ENCODE assay signal across 10 cellular contexts in genomic region chr2:18519991-18520604, GRCh38. TPM values are rescaled to one million over a fixed set of nuclear protein-coding genes. Genes with fewer than 3 reads are reported as not detected.
A peak's percentile ranks its signal among the peaks of the same experiment; 100 is the strongest.
DNase-seq lines count a peak whose midpoint lies in the region; ATAC-seq, FAIRE-seq and TF ChIP-seq lines count a peak whose summit lies in the region.
"Had no signal": no experiment of that assay in that cellular context is flagged by ENCODE, and none has a peak within 500 bp of the region (broad histone marks: within the 10 kb centered on the region; RNA-seq: fewer than 3 reads in every experiment).

No MANE protein-coding gene starts in this region.

- ATAC-seq in HepG2 (peak; percentile 39), right lobe of liver (no peak), HG03432 (IDR thresholded peaks at IDR 0.05; ENCODE audit: unreplicated experiment) (peak; percentile 19), right cardiac atrium (peak; percentile 4 to 24)

- POLR2A ChIA-PET in HepG2 (lab: Yijun Ruan, JAX): no interaction called here

- no peak for TF ChIP-seq RAD21 in HepG2 (CRISPR knock-in tag; IDR thresholded peaks at IDR 0.05)

- no peak overlapping the region for H2AFZ ChIP-seq in HepG2 (ENCODE audit: low read length)

- no peaks in the 10 kb centered on the region for H3K79me2 ChIP-seq in HepG2 (ENCODE audit: insufficient read depth, low read length)

- no peak overlapping the region for H3K4me2 ChIP-seq in HepG2 (ENCODE audit: low read depth, low read length)

- H3K27me3 ChIP-seq in HepG2 (ENCODE audit: control insufficient read depth in 1 of 2, insufficient read depth in 2 of 2, low read length in 2 of 2) (peaks cover 0 to 11% of the 10 kb centered on the region in 2 experiments; a peak in 4 of 5 replicates), right lobe of liver (no peaks in the 10 kb centered on the region), right cardiac atrium (ENCODE audit: control insufficient read depth, insufficient read depth) (no peaks in the 10 kb centered on the region)

- CTCF ChIA-PET in HepG2 (lab: Yijun Ruan, JAX; ENCODE audit: low intra/inter-chr PET ratio, low total read pairs): interaction anchor here (2.0 to 2.2 kb wide), 2 partner anchors 843 to 1343 kb away, joined by 14 to 20 read pairs; no protein-coding TSS in a partner anchor

- H3K4me1 Mint-ChIP-seq in T-helper 2 cell treated with Interferon-gamma antibody and Interleukin-4, amounts not matched to agents 5 μg/mL and 100 μg/mL, for 36 hours (ENCODE audit: low read depth): no peaks in the 10 kb centered on the region

- no peak for TF ChIP-seq CTCF in HepG2 (CRISPR knock-in tag; IDR thresholded peaks at IDR 0.05)
- no peak for TF ChIP-seq CTCF in right lobe of liver (IDR thresholded peaks at IDR 0.05)

- no peak for FAIRE-seq in HepG2 (lab: Jason Lieb, UNC)

- H3K27ac ChIP-seq in HepG2 (ENCODE audit: extremely low read length, insufficient read depth, low read length): no peak overlapping the region
- no peak overlapping the region for H3K27ac ChIP-seq in right lobe of liver
- H3K27ac ChIP-seq in right cardiac atrium (ENCODE audit: low read length): peak overlapping the region; percentile 4

- WGBS in HepG2 (ENCODE audit: low lambda C conversion rate): 27% methylated on average over 8 of the region's 9 CpGs
- WGBS in right lobe of liver (ENCODE audit: insufficient coverage, low coverage, low lambda C conversion rate, missing lambda C conversion rate): 41% methylated on average over 9 of the region's 9 CpGs
- WGBS in right cardiac atrium: 30% methylated on average over 9 of the region's 9 CpGs

- no TSS peak for BruUV-seq in HepG2 (replicated peaks; lab: Mats Ljungman, UMichigan)

- in situ Hi-C loops in HepG2 (cut with HindIII; ENCODE audit: extremely low pct_ligation_motif_present, low pct_unique_long_range_greater_than_20kb): loop anchor here (5.0 kb wide), 3 partner anchors 227 to 1342 kb away; no protein-coding TSS in a partner anchor

- no peak overlapping the region for H3K4me3 Mint-ChIP-seq in T-helper 2 cell treated with Interferon-gamma antibody and Interleukin-4, amounts not matched to agents 5 μg/mL and 100 μg/mL, for 36 hours
- H3K4me3 Mint-ChIP-seq: effector memory CD8-positive, alpha-beta T cell had no signal

- no peaks in the 10 kb centered on the region for H3K4me1 ChIP-seq in HepG2 (ENCODE audit: insufficient read depth, low read length)
- H3K4me1 ChIP-seq in right lobe of liver: peaks cover 0 to 18% (median 7%) of the 10 kb centered on the region in 4 donors
- no peaks in the 10 kb centered on the region for H3K4me1 ChIP-seq in right cardiac atrium (ENCODE audit: control insufficient read depth, insufficient read depth, low read length)

- no peaks in the 10 kb centered on the region for H3K36me3 Mint-ChIP-seq in T-helper 2 cell treated with Interferon-gamma antibody and Interleukin-4, amounts not matched to agents 5 μg/mL and 100 μg/mL, for 36 hours (ENCODE audit: low read depth)

- H3K9me3 ChIP-seq in HepG2 (ENCODE audit: low read length): no peaks in the 10 kb centered on the region
- no peaks in the 10 kb centered on the region for H3K9me3 ChIP-seq in right lobe of liver
- H3K9me3 ChIP-seq in right cardiac atrium (ENCODE audit: control insufficient read depth, low read length): no peaks in the 10 kb centered on the region

- no peak overlapping the region for H3K9ac ChIP-seq in HepG2 (ENCODE audit: insufficient read depth, low read depth, low read length)

- H3K4me3 ChIP-seq in HepG2 (replicated peaks in 1 of 3; ENCODE audit: insufficient read depth in 1 of 3, low read depth in 2 of 3, low read length in 3 of 3) (no peak overlapping the region), right lobe of liver (no peak overlapping the region), right cardiac atrium (ENCODE audit: low read length) (no peak overlapping the region)

- TF ChIP-seq POLR2A in HepG2 (IDR thresholded peaks at IDR 0.05; ENCODE audit: insufficient read depth in 1 of 2, low read depth in 2 of 2, low read length in 2 of 2) (no peak), right lobe of liver (IDR thresholded peaks at IDR 0.05) (no peak)

- peaks cover 8% of the 10 kb centered on the region for H3K27me3 Mint-ChIP-seq in T-helper 2 cell treated with Interferon-gamma antibody and Interleukin-4, amounts not matched to agents 5 μg/mL and 100 μg/mL, for 36 hours (ENCODE audit: low read depth)

- no peaks in the 10 kb centered on the region for H4K20me1 ChIP-seq in HepG2 (ENCODE audit: insufficient read depth, low read length)

- DNase-seq in HepG2 (ENCODE audit: low spot score) (no peak), right lobe of liver (no peak), right cardiac atrium (peak in 2 of 3 donors; percentile 48 to 55), HPDE6-E6E7 (ENCODE audit: extremely low spot score) (no peak), iPS-NIHi7 (ENCODE audit: extremely low spot score) (no peak)
- DNase-seq in T-helper 2 cell treated with Interferon-gamma antibody and Interleukin-4, amounts not matched to agents 5 μg/mL and 100 μg/mL, for 36 hours (ENCODE audit: low spot score): no peak
- no peak for DNase-seq in NK-92 treated with Interleukin-12 subunit alpha and Interleukin-12 subunit beta, amount 100 ng/mL, for 24 hours (lab: John Stamatoyannopoulos, UW)
- DNase-seq: NCI-H1436 treated with DMSO at 0.1 percent for 48 hours had no signal

- no peak for TF ChIP-seq EP300 in HepG2 (IDR thresholded peaks at IDR 0.05; ENCODE audit: low read depth in 2 of 2, low read length in 2 of 2)
- TF ChIP-seq EP300 in HepG2 (CRISPR knock-in tag; IDR thresholded peaks at IDR 0.05; ENCODE audit: borderline replicate concordance): no peak

- H3K27ac Mint-ChIP-seq in T-helper 2 cell treated with Interferon-gamma antibody and Interleukin-4, amounts not matched to agents 5 μg/mL and 100 μg/mL, for 36 hours: no peak overlapping the region
- H3K27ac Mint-ChIP-seq: effector memory CD8-positive, alpha-beta T cell had no signal

- intact Hi-C loops in HepG2 (cut with micrococcal nuclease; ENCODE audit: unreplicated experiment): loop anchor here (1.0 to 10.0 kb wide), 8 partner anchors 222 to 1343 kb away; no protein-coding TSS in a partner anchor
- intact Hi-C loops in right lobe of liver (cut with DNase I): no loop called here
- intact Hi-C loops in right cardiac atrium (cut with DNase I): loop anchor here (2.0 to 10.0 kb wide), 7 partner anchors 222 to 1345 kb away; no protein-coding TSS in a partner anchor

- no peaks in the 10 kb centered on the region for H3K9me3 Mint-ChIP-seq in T-helper 2 cell treated with Interferon-gamma antibody and Interleukin-4, amounts not matched to agents 5 μg/mL and 100 μg/mL, for 36 hours
- H3K9me3 Mint-ChIP-seq: effector memory CD8-positive, alpha-beta T cell had no signal

- H3K36me3 ChIP-seq in HepG2 (replicated peaks in 1 of 2; ENCODE audit: control insufficient read depth in 1 of 2, insufficient read depth in 2 of 2, low read length in 2 of 2) (no peaks in the 10 kb centered on the region), right lobe of liver (no peaks in the 10 kb centered on the region)

TF ChIP-seq in HepG2, 621 proteins besides CTCF, POLR2A, EP300 and RAD21:
- TF ChIP-seq ATF1 (CRISPR knock-in tag; IDR thresholded peaks at IDR 0.05): no peak
- TF ChIP-seq ZNF605 (CRISPR knock-in tag; IDR thresholded peaks at IDR 0.05): peak; percentile 31; the same call in 1 of the 2 replicates
- TF ChIP-seq ZFY (CRISPR knock-in tag; IDR thresholded peaks at IDR 0.05): no peak
- no peak for TF ChIP-seq ZNF720 (CRISPR knock-in tag; IDR thresholded peaks at IDR 0.05)
- TF ChIP-seq SUZ12 (IDR thresholded peaks at IDR 0.05; ENCODE audit: low read depth, low read length): no peak

RNA-seq across cellular contexts. Expression of gene RDH14, which starts 40.4 kb away (rescaled TPM):
- 37.4 and 39.9 TPM in 2 replicates for total RNA-seq in HepG2 (2016; rRNA removed; fragmentation: Illumina TruSeq; extraction: Trizol)
- 15.3 and 17.0 TPM in 2 replicates for total RNA-seq in HepG2 (2016; cell fraction: cytosol; rRNA removed; fragmentation: Illumina TruSeq; extraction: Trizol; ENCODE audit: low read depth)
- total RNA-seq in HepG2 (2016; cell fraction: insoluble cytoplasmic fraction; rRNA removed; fragmentation: Illumina TruSeq; extraction: Trizol): 34.6 and 37.8 TPM in 2 replicates
- 32.5 and 33.9 TPM in 2 replicates for total RNA-seq in HepG2 (2016; cell fraction: membrane; rRNA removed; fragmentation: Illumina TruSeq; extraction: Trizol)
- 32.4 and 33.3 TPM in 2 replicates for total RNA-seq in HepG2 (2016; cell fraction: nucleus; rRNA removed; fragmentation: Illumina TruSeq; extraction: Trizol)
- 22.8 and 27.4 TPM in 2 replicates for polyA plus RNA-seq in HepG2 (2011; rRNA removed)
- 14.4 and 20.5 TPM in 2 replicates for polyA plus RNA-seq in HepG2 (2011; cell fraction: cytosol; rRNA removed)
- 6.1 and 7.8 TPM in 2 replicates for polyA plus RNA-seq in HepG2 (2011; cell fraction: nucleus; rRNA removed)
- polyA plus RNA-seq in HepG2 (2012): 19.2 and 23.3 TPM in 2 replicates
- polyA plus RNA-seq in HepG2 (2016; cell fraction: cytosol; fragmentation: Illumina TruSeq; extraction: Trizol; ENCODE audit: low read depth): 14.0 and 14.5 TPM in 2 replicates
- 36.2 and 44.0 TPM in 2 replicates for polyA plus RNA-seq in HepG2 (2016; cell fraction: insoluble cytoplasmic fraction; fragmentation: Illumina TruSeq; extraction: Trizol; ENCODE audit: low read depth)
- 23.0 and 23.2 TPM in 2 replicates for polyA plus RNA-seq in HepG2 (2016; cell fraction: membrane; fragmentation: Illumina TruSeq; extraction: Trizol; ENCODE audit: low read depth)
- 55.4 and 58.2 TPM in 2 replicates for polyA plus RNA-seq in HepG2 (2016; cell fraction: nucleus; fragmentation: Illumina TruSeq; extraction: Trizol; ENCODE audit: insufficient read depth, low read depth)
- 5.4 and 8.6 TPM in 2 replicates for polyA minus RNA-seq in HepG2 (2011; rRNA and poly(A)+ RNA removed; ENCODE audit: low replicate concordance)
- 14.2 and 16.1 TPM in 2 replicates for polyA minus RNA-seq in HepG2 (2011; cell fraction: cytosol; rRNA and poly(A)+ RNA removed)
- polyA minus RNA-seq in HepG2 (2011; cell fraction: nucleus; rRNA and poly(A)+ RNA removed): 12.5 and 18.0 TPM in 2 replicates
- 10 to 100 TPM in 5 of 6 experiments, 1 to 10 TPM in 1; 9.2 to 21.5 (median 12.8) TPM for total RNA-seq in right lobe of liver
- 10 to 100 TPM; 45.3 to 55.6 (median 47.9) TPM for total RNA-seq in right cardiac atrium
- 53.9 TPM for polyA plus RNA-seq in right cardiac atrium

Comparison
In these comparisons a context has a peak if more than half of its experiments do, and no peak if none do; other contexts are left out.
1. ATAC-seq: peak in HepG2 (single experiment), HG03432 (single experiment) and right cardiac atrium (2 of 2); none in right lobe of liver (0 of 4).
2. intact Hi-C loops: an anchor here in HepG2 (1.0 to 10.0 kb wide) and right cardiac atrium (2.0 to 10.0 kb wide); none called in right lobe of liver.
3. DNase-seq: peak in right cardiac atrium (2 of 3); none in HepG2 (single experiment), right lobe of liver (0 of 3), T-helper 2 cell treated with Interferon-gamma antibody and Interleukin-4, amounts not matched to agents 5 μg/mL and 100 μg/mL, for 36 hours (single experiment), HPDE6-E6E7 (single experiment), NK-92 treated with Interleukin-12 subunit alpha and Interleukin-12 subunit beta, amount 100 ng/mL, for 24 hours (single experiment) and iPS-NIHi7 (single experiment).